ENCODE assay signal across 8 cellular contexts in the genomic region with DNA sequence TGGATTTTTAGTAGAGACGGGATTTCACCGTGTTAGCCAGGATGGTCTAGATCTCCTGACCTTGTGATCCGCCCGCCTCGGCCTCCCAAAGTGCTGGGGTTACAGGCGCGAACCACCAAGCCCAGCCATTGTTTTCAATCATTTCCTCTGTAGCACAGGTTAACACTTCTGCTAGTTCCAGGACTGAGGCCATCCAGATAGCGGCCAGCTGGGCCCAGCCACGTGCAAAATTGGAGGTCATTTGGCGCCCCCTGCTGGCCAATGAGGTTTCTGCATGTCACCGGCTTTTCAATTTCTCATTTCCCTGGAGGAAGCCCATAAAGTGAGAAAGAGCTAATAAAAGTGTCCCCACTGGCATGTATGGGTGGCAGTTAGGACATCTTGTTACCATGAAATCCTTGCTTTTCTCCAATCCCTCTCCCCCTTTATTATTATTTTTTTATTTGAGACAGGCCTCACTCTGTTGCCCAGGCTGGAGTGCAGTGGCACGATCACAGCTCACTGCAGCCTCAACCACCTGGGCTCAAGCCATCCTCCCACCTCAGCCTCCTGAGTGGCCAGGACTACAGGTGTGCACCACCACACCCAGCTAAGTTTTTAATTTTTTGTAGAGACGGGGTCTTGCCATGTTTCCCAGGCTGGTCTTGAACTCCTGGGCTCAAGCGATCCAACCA.
DNase-seq lines count a peak whose midpoint lies in the region; ATAC-seq and TF ChIP-seq lines count a peak whose summit lies in the region.
"Not testable (repeated sequence)": the region's sequence is repeated elsewhere in the genome, so short reads cannot be mapped to it uniquely, and the experiment has no call there.

No MANE protein-coding gene starts in this region.

- TF ChIP-seq POLR2A in erythroblast (IDR thresholded peaks at IDR 0.05; ENCODE audit: low read length) = not testable (repeated sequence)

- ATAC-seq in GM21619 (IDR thresholded peaks at IDR 0.05; ENCODE audit: unreplicated experiment) = peak; percentile 77

- DNase-seq in CD1c-positive myeloid dendritic cell (ENCODE audit: extremely low spot score) (peak; percentile 87), NCI-H1092 (lab: John Stamatoyannopoulos, UW) (peak; percentile 61), SHP77 treated with DMSO at 0.1 percent for 48 hours (lab: John Stamatoyannopoulos, UW) (peak; percentile 29), erythroblast (lab: John Stamatoyannopoulos, UW) (peak; percentile 82 to 90), midbrain (lab: John Stamatoyannopoulos, UW) (peak; percentile 88)
- peak; percentile 88 to 89 for DNase-seq in activated T-cell treated with anti-CD3 and anti-CD28 coated beads, Interleukin-2, amount 50 U/mL, for 48 hours
- DNase-seq in stimulated activated CD8-positive, alpha-beta memory T cell treated with anti-CD3 and anti-CD28 coated beads, Interleukin-15, amount 100 ng/mL, for 24 hours (ENCODE audit: low read depth) = peak; percentile 83

Comparison
In these comparisons a context has a peak if more than half of its experiments do, and no peak if none do; other contexts are left out.
1. Peak in every context shown above with its lines: DNase-seq and ATAC-seq.
2. DNase-seq: peak in every context shown above with its lines; median percentile 88 in activated T-cell treated with anti-CD3 and anti-CD28 coated beads, Interleukin-2, amount 50 U/mL, for 48 hours; 88 in midbrain; 87 in CD1c-positive myeloid dendritic cell; 86 in erythroblast; 83 in stimulated activated CD8-positive, alpha-beta memory T cell treated with anti-CD3 and anti-CD28 coated beads, Interleukin-15, amount 100 ng/mL, for 24 hours; 61 in NCI-H1092; 29 in SHP77 treated with DMSO at 0.1 percent for 48 hours.